1 cellular context compared by ENCODE assay signal in the genomic region with DNA sequence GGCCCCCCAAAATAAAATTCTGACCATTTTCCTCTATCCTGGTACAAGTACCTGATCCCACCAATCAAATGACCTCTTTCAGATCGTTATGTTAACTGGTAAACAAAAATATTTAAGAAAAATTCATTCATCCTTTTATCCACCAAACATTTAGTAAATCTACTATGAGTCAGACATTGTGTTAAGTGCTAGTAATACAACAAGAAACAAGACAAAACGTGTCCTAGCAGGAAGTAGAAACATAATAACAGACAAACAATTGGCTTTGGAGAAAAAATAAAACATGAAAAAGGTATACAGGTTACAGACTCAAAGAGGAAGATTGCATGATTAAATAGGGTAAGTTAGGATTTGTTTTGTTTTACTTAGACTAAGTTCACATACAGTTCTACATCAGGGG.
TF ChIP-seq lines count a peak whose summit lies in the region.

No MANE protein-coding gene starts in this region.

TF ChIP-seq in IMR-90, 13 proteins besides CTCF, POLR2A, EP300 and RAD21 (continued from another document):
- TF ChIP-seq, protein P1, sequence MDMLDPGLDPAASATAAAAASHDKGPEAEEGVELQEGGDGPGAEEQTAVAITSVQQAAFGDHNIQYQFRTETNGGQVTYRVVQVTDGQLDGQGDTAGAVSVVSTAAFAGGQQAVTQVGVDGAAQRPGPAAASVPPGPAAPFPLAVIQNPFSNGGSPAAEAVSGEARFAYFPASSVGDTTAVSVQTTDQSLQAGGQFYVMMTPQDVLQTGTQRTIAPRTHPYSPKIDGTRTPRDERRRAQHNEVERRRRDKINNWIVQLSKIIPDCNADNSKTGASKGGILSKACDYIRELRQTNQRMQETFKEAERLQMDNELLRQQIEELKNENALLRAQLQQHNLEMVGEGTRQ (IDR thresholded peaks at IDR 0.05; ENCODE audit: low read depth, low read length) = no peak
- TF ChIP-seq MAFK (IDR thresholded peaks at IDR 0.05; ENCODE audit: low read depth, low read length) (no peak), NFE2L2 (IDR thresholded peaks at IDR 0.05; ENCODE audit: low read depth, low read length) (no peak), CHD1 (IDR thresholded peaks at IDR 0.05; ENCODE audit: low read depth, low read length) (no peak)
- TF ChIP-seq, protein P2, sequence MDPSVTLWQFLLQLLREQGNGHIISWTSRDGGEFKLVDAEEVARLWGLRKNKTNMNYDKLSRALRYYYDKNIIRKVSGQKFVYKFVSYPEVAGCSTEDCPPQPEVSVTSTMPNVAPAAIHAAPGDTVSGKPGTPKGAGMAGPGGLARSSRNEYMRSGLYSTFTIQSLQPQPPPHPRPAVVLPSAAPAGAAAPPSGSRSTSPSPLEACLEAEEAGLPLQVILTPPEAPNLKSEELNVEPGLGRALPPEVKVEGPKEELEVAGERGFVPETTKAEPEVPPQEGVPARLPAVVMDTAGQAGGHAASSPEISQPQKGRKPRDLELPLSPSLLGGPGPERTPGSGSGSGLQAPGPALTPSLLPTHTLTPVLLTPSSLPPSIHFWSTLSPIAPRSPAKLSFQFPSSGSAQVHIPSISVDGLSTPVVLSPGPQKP (IDR thresholded peaks at IDR 0.05; ENCODE audit: borderline replicate concordance, low read depth, low read length) = no peak
